12 cellular contexts compared by ENCODE assay signal in genomic region chr6:79170915-79171314, GRCh38.
DNase-seq lines count a peak whose midpoint lies in the region; ATAC-seq and TF ChIP-seq lines count a peak whose summit lies in the region.
"Had no signal": no experiment of that assay in that cellular context is flagged by ENCODE, and none has a peak within 500 bp of the region (broad histone marks: within the 10 kb centered on the region; RNA-seq: fewer than 3 reads in every experiment).

No MANE protein-coding gene starts in this region.

- no peaks in the 10 kb centered on the region for H3K23me2 ChIP-seq in H9 (ENCODE audit: insufficient read length, low read depth, low read length, poor library complexity, severe bottlenecking)

- in situ Hi-C loops in ACHN (cut with HindIII; ENCODE audit: low pct_ligation_motif_present, low pct_unique_long_range_greater_than_20kb, low sequenced_read_pairs) = no loop called here

- TF ChIP-seq CTCF in RWPE2 (IDR thresholded peaks at IDR 0.05; ENCODE audit: poor library complexity, severe bottlenecking) = no peak
- no peak for TF ChIP-seq CTCF in foreskin keratinocyte (conservative IDR thresholded peaks at IDR 0.05)
- TF ChIP-seq CTCF in H9 (conservative IDR thresholded peaks at IDR 0.05) = no peak

- ATAC-seq in RWPE2 (ENCODE audit: low read depth) = peak; percentile 99
- peak; percentile 94 for ATAC-seq in foreskin keratinocyte
- ATAC-seq in activated T-cell treated with anti-CD3 and anti-CD28 coated beads, Interleukin-2, amount 50 U/mL, for 4 hours = no peak
- ATAC-seq in GM18861 (IDR thresholded peaks at IDR 0.05; ENCODE audit: unreplicated experiment) = no peak

- WGBS in H9 (ENCODE audit: extremely low coverage, insufficient read length, low lambda C conversion rate) = no CpG with 5 or more reads among the region's 3 CpGs

- no peak overlapping the region for H3K27ac Mint-ChIP-seq in H9
- H3K27ac Mint-ChIP-seq: activated naive CD8-positive, alpha-beta T cell had no signal

- H3K36me3 Mint-ChIP-seq in activated T-cell treated with anti-CD3 and anti-CD28 coated beads, Interleukin-2, amount 50 U/mL, for 4 hours (ENCODE audit: insufficient read depth) = no peaks in the 10 kb centered on the region
- H3K36me3 Mint-ChIP-seq in H9 (ENCODE audit: insufficient read depth in 1 of 3, low read depth in 3 of 3) = no peaks in the 10 kb centered on the region
- H3K36me3 Mint-ChIP-seq: activated naive CD8-positive, alpha-beta T cell had no signal

- no peak overlapping the region for H3K4ac ChIP-seq in H9 (ENCODE audit: low read depth, low read length)

- H3K9ac ChIP-seq in H9 (ENCODE audit: extremely low read depth, insufficient read length, low read length) = no peak overlapping the region

- no peak overlapping the region for H3K23ac ChIP-seq in H9 (ENCODE audit: insufficient read length, low read depth, low read length)

- H3K4me1 ChIP-seq in RWPE2 (ENCODE audit: insufficient read depth, poor library complexity, severe bottlenecking) = peaks cover 6% of the 10 kb centered on the region
- peaks cover 10% of the 10 kb centered on the region for H3K4me1 ChIP-seq in foreskin keratinocyte
- H3K4me1 ChIP-seq in H9 (ENCODE audit: insufficient read depth, low read length) = no peaks in the 10 kb centered on the region; the same call in 1 of the 2 replicates
- H3K4me1 ChIP-seq: colonic mucosa had no signal

- no peaks in the 10 kb centered on the region for H3K9me3 ChIP-seq in RWPE2 (ENCODE audit: severe bottlenecking)
- no peaks in the 10 kb centered on the region for H3K9me3 ChIP-seq in H9 (ENCODE audit: control insufficient read depth, low read depth, low read length)
- H3K9me3 ChIP-seq: colonic mucosa had no signal

- H3K4me3 Mint-ChIP-seq in activated T-cell treated with anti-CD3 and anti-CD28 coated beads, Interleukin-2, amount 50 U/mL, for 4 hours = no peak overlapping the region
- H3K4me3 Mint-ChIP-seq in H9 = no peak overlapping the region
- H3K4me3 Mint-ChIP-seq: activated naive CD8-positive, alpha-beta T cell had no signal

- no peaks in the 10 kb centered on the region for H3K79me1 ChIP-seq in H9 (ENCODE audit: insufficient read depth, low read depth, low read length, poor library complexity, severe bottlenecking)

- H3K36me3 ChIP-seq in RWPE2 (ENCODE audit: low read depth) = no peaks in the 10 kb centered on the region
- H3K36me3 ChIP-seq: colonic mucosa, heart left ventricle had no signal

- H3K27me3 ChIP-seq in RWPE2 (ENCODE audit: insufficient read depth, poor library complexity, severe bottlenecking) (no peaks in the 10 kb centered on the region), foreskin keratinocyte (no peaks in the 10 kb centered on the region), H9 (ENCODE audit: insufficient read depth, low read length) (no peaks in the 10 kb centered on the region)
- H3K27me3 ChIP-seq: colonic mucosa, heart left ventricle had no signal

- H2AK5ac ChIP-seq in H9 (ENCODE audit: insufficient read length, low read length) = no peak overlapping the region

- no peak overlapping the region for H2BK20ac ChIP-seq in H9 (ENCODE audit: low read depth, low read length, poor library complexity, severe bottlenecking)

- no peaks in the 10 kb centered on the region for H3K27me3 Mint-ChIP-seq in activated T-cell treated with anti-CD3 and anti-CD28 coated beads, Interleukin-2, amount 50 U/mL, for 4 hours (ENCODE audit: low read depth)
- H3K27me3 Mint-ChIP-seq in H9 (ENCODE audit: low read depth) = no peaks in the 10 kb centered on the region

- no peak overlapping the region for H3K4me2 ChIP-seq in H9 (ENCODE audit: insufficient read depth, insufficient read length, low read length)

- H2BK120ac ChIP-seq in H9 (ENCODE audit: low read depth, low read length, poor library complexity, severe bottlenecking) = no peak overlapping the region

- no peaks in the 10 kb centered on the region for H3K79me2 ChIP-seq in H9 (ENCODE audit: insufficient read depth, low read length)

- H3K14ac ChIP-seq in H9 (ENCODE audit: insufficient read depth, low read length) = no peak overlapping the region

- no peak overlapping the region for H3K18ac ChIP-seq in H9 (ENCODE audit: insufficient read length, low read depth, low read length)

- no peak overlapping the region for H3K4me3 ChIP-seq in RWPE2 (ENCODE audit: severe bottlenecking)
- H3K4me3 ChIP-seq: colonic mucosa, heart left ventricle had no signal

- no peak overlapping the region for H4K91ac ChIP-seq in H9 (ENCODE audit: insufficient read length, low read depth, low read length)

- no peaks in the 10 kb centered on the region for H3K9me3 Mint-ChIP-seq in activated T-cell treated with anti-CD3 and anti-CD28 coated beads, Interleukin-2, amount 50 U/mL, for 4 hours
- H3K9me3 Mint-ChIP-seq in H9 = peaks cover under 1 to 1% of the 10 kb centered on the region in 2 experiments; a peak in 1 of 5 replicates

- no peak overlapping the region for H2BK12ac ChIP-seq in H9 (ENCODE audit: insufficient read length, low read depth, low read length)

- H3K4me1 Mint-ChIP-seq in activated T-cell treated with anti-CD3 and anti-CD28 coated beads, Interleukin-2, amount 50 U/mL, for 4 hours (ENCODE audit: low read depth) = no peaks in the 10 kb centered on the region
- peaks cover 12 to 15% of the 10 kb centered on the region in 2 experiments for H3K4me1 Mint-ChIP-seq in H9

- no peak overlapping the region for H2BK5ac ChIP-seq in H9 (ENCODE audit: insufficient read length, low read length)

- DNase-seq in ACHN = peak; percentile 5
- DNase-seq in NCI-H1436 (lab: John Stamatoyannopoulos, UW) = peak; percentile 81
- DNase-seq in RWPE2 (ENCODE audit: low spot score) = no peak
- peak; percentile 60 to 82 for DNase-seq in foreskin keratinocyte
- DNase-seq in activated T-cell treated with anti-CD3 and anti-CD28 coated beads, Interleukin-2, amount 50 U/mL, for 4 hours = no peak
- no peak for DNase-seq in DMS 273 (lab: John Stamatoyannopoulos, UW; ENCODE audit: unreplicated experiment)
- no peak for DNase-seq in H9
- DNase-seq: activated CD8-positive, alpha-beta memory T cell treated with anti-CD3 and anti-CD28 coated beads for 24 hours; colonic mucosa; heart left ventricle had no signal

- no peak overlapping the region for H4K8ac ChIP-seq in H9 (replicated peaks; ENCODE audit: insufficient read length, low read depth, low read length)

- H3K27ac ChIP-seq in RWPE2 (ENCODE audit: poor library complexity, severe bottlenecking) (no peak overlapping the region), foreskin keratinocyte (no peak overlapping the region), H9 (ENCODE audit: insufficient read length, low read depth, low read length) (no peak overlapping the region)
- H3K27ac ChIP-seq: colonic mucosa, heart left ventricle had no signal

- no peaks in the 10 kb centered on the region for H4K20me1 ChIP-seq in H9 (ENCODE audit: control insufficient read depth, insufficient read depth, insufficient read length)

- H4K5ac ChIP-seq in H9 (ENCODE audit: insufficient read length, low read depth, low read length) = no peak overlapping the region

- no peak overlapping the region for H2BK15ac ChIP-seq in H9 (ENCODE audit: low read depth, low read length)

- no peak overlapping the region for H2AFZ ChIP-seq in H9 (ENCODE audit: low read length)

- no peak overlapping the region for H3K56ac ChIP-seq in H9 (ENCODE audit: insufficient read length, low read depth, low read length)

- no peak overlapping the region for H3T11ph ChIP-seq in H9 (ENCODE audit: low read length)

Comparison
In these comparisons a context has a peak if more than half of its experiments do, and no peak if none do; other contexts are left out.
1. DNase-seq: peak in ACHN (single experiment), NCI-H1436 (single experiment) and foreskin keratinocyte (2 of 2); none in RWPE2 (single experiment), activated T-cell treated with anti-CD3 and anti-CD28 coated beads, Interleukin-2, amount 50 U/mL, for 4 hours (single experiment), DMS 273 (single experiment) and H9 (single experiment).
2. ATAC-seq: peak in RWPE2 (single experiment) and foreskin keratinocyte (single experiment); none in activated T-cell treated with anti-CD3 and anti-CD28 coated beads, Interleukin-2, amount 50 U/mL, for 4 hours (0 of 2) and GM18861 (single experiment).